ENCODE assay signal across 8 cellular contexts in genomic region chr6:73969982-73970960, GRCh38.
DNase-seq lines count a peak whose midpoint lies in the region; ATAC-seq lines count a peak whose summit lies in the region.

No MANE protein-coding gene starts in this region.

- peak; percentile 63 for DNase-seq in DMS153 (lab: John Stamatoyannopoulos, UW)
- peak; percentile 63 for DNase-seq in RPMI7951 (ENCODE audit: low read depth)
- peak; percentile 75 for DNase-seq in fibroblast of peridontal ligament (ENCODE audit: extremely low read depth)
- peak; percentile 11 to 54 for DNase-seq in trophoblast cell
- DNase-seq in stimulated activated naive CD4-positive, alpha-beta T cell treated with Interleukin-2 at 50 U/mL for 16 hours (lab: John Stamatoyannopoulos, UW), result no peak
- DNase-seq in T-cell, result no peak

- no peak overlapping the region for H3K4me3 Mint-ChIP-seq in T-cell

- CTCF ChIA-PET in T-cell (lab: Charles Lee), result interaction anchor here (0.6 to 0.9 kb wide), 3 partner anchors 9 to 1239 kb away, joined by 3 read pairs; no protein-coding TSS in a partner anchor

- no peak overlapping the region for H3K23ac ChIP-seq in trophoblast cell (ENCODE audit: low read length)

- no peaks in the 10 kb centered on the region for H3K27me3 ChIP-seq in trophoblast cell (ENCODE audit: insufficient read depth, low read length)

- H4K12ac ChIP-seq in trophoblast cell (ENCODE audit: low read depth, low read length), result no peak overlapping the region

- H3K4ac ChIP-seq in trophoblast cell (ENCODE audit: low read depth, low read length), result no peak overlapping the region

- H2AFZ ChIP-seq in trophoblast cell (ENCODE audit: insufficient read depth, low read length, poor library complexity), result no peak overlapping the region

- WGBS in trophoblast cell (ENCODE audit: extremely low coverage, insufficient coverage, insufficient read length), result no CpG with 5 or more reads among the region's 7 CpGs

- no peaks in the 10 kb centered on the region for H3K9me3 ChIP-seq in trophoblast cell (ENCODE audit: insufficient read depth, low read depth, low read length)

- H3K79me1 ChIP-seq in trophoblast cell (ENCODE audit: low read length), result no peaks in the 10 kb centered on the region

- no peak overlapping the region for H3K9ac ChIP-seq in trophoblast cell (ENCODE audit: low read length)

- H3K4me3 ChIP-seq in trophoblast cell (ENCODE audit: low read depth, low read length), result no peak overlapping the region

- H3K4me1 Mint-ChIP-seq in T-cell, result no peaks in the 10 kb centered on the region

- H3K4me2 ChIP-seq in trophoblast cell (ENCODE audit: low read length), result no peak overlapping the region

- no peak overlapping the region for H3K18ac ChIP-seq in trophoblast cell (ENCODE audit: low read length)

- ATAC-seq in HG03103 (IDR thresholded peaks at IDR 0.05; ENCODE audit: low read depth, unreplicated experiment) (peak; percentile 63), HG02840 (IDR thresholded peaks at IDR 0.05; ENCODE audit: low FRiP score, unreplicated experiment) (no peak), T-cell (replicated peaks in 1 of 4) (no peak)

- H4K8ac ChIP-seq in trophoblast cell (ENCODE audit: low read depth, low read length), result no peak overlapping the region

- no peak overlapping the region for H2BK12ac ChIP-seq in trophoblast cell (ENCODE audit: low read length)

- no peak overlapping the region for H3K27ac ChIP-seq in trophoblast cell (ENCODE audit: low read depth, low read length)

- no peak overlapping the region for H2BK5ac ChIP-seq in trophoblast cell (ENCODE audit: low read depth, low read length, poor library complexity)

- no peaks in the 10 kb centered on the region for H3K9me3 Mint-ChIP-seq in T-cell

- POLR2A ChIA-PET in T-cell (lab: Charles Lee), result no interaction called here

- no peaks in the 10 kb centered on the region for H3K36me3 ChIP-seq in trophoblast cell (ENCODE audit: control insufficient read depth in 1 of 2, insufficient read depth in 2 of 2, low read length in 2 of 2)

- H3K14ac ChIP-seq in trophoblast cell (ENCODE audit: low read length), result no peak overlapping the region

- H2AK5ac ChIP-seq in trophoblast cell (ENCODE audit: low read length), result no peak overlapping the region

- no peaks in the 10 kb centered on the region for H3K79me2 ChIP-seq in trophoblast cell (ENCODE audit: control insufficient read depth, insufficient read depth, low read length, poor library complexity)

- H4K91ac ChIP-seq in trophoblast cell (ENCODE audit: low read depth, low read length), result no peak overlapping the region

- no peak overlapping the region for H2BK120ac ChIP-seq in trophoblast cell (ENCODE audit: insufficient read depth, low read length, poor library complexity)

- H3K27ac Mint-ChIP-seq in T-cell, result no peak overlapping the region

- no peaks in the 10 kb centered on the region for H3K4me1 ChIP-seq in trophoblast cell (ENCODE audit: control insufficient read depth in 1 of 2, insufficient read depth in 2 of 2, low read length in 2 of 2)

- H3K36me3 Mint-ChIP-seq in T-cell, result no peaks in the 10 kb centered on the region

- peaks cover 0 to 10% of the 10 kb centered on the region in 2 donors for H3K27me3 Mint-ChIP-seq in T-cell

Comparison
In these comparisons a context has a peak if more than half of its experiments do, and no peak if none do; other contexts are left out.
1. DNase-seq: peak in DMS153 (single experiment), RPMI7951 (single experiment), fibroblast of peridontal ligament (single experiment) and trophoblast cell (2 of 2); none in stimulated activated naive CD4-positive, alpha-beta T cell treated with Interleukin-2 at 50 U/mL for 16 hours (single experiment) and T-cell (0 of 34).